1 cellular context compared by ENCODE assay signal in genomic region chr16:30343491-30343820, GRCh38.
TF ChIP-seq lines count a peak whose summit lies in the region.

No MANE protein-coding gene starts in this region.

TF ChIP-seq in K562, 482 proteins besides CTCF, POLR2A, EP300 and RAD21:
- 0 out of 2 replicates have a peak, but pooled peaks have one; percentile 25 for TF ChIP-seq CEBPB (tag; IDR thresholded peaks at IDR 0.05)
